1 cellular context compared by ENCODE assay signal in genomic region chr16:89562027-89562599, GRCh38.
TF ChIP-seq lines count a peak whose summit lies in the region.

No MANE protein-coding gene starts in this region.

TF ChIP-seq in SK-N-SH, 30 proteins besides CTCF, POLR2A, EP300 and RAD21 (continued from another document):
- TF ChIP-seq ZBTB33 (IDR thresholded peaks at IDR 0.05; ENCODE audit: borderline replicate concordance, low read depth), result no peak
- no peak for TF ChIP-seq FOSL2 (IDR thresholded peaks at IDR 0.05; ENCODE audit: borderline replicate concordance, low read depth)
- TF ChIP-seq USF1 (IDR thresholded peaks at IDR 0.05; ENCODE audit: borderline replicate concordance, low read depth), result no peak
- TF ChIP-seq NFIC (IDR thresholded peaks at IDR 0.05; ENCODE audit: borderline replicate concordance), result no peak
- no peak for TF ChIP-seq FOXM1 (IDR thresholded peaks at IDR 0.05; ENCODE audit: low read depth)
- no peak for TF ChIP-seq JUND (IDR thresholded peaks at IDR 0.05)
- no peak for TF ChIP-seq SMC3 (IDR thresholded peaks at IDR 0.05; ENCODE audit: low read depth, low read length)
